Comparison of ENCODE assay signal across 13 cellular contexts in genomic region chr5:35804201-35804653, GRCh38. TPM values are rescaled to one million over a fixed set of nuclear protein-coding genes. Genes with fewer than 3 reads are reported as not detected.
DNase-seq lines count a peak whose midpoint lies in the region; ATAC-seq and TF ChIP-seq lines count a peak whose summit lies in the region.
"Had no signal": no experiment of that assay in that cellular context is flagged by ENCODE, and none has a peak within 500 bp of the region (broad histone marks: within the 10 kb centered on the region; RNA-seq: fewer than 3 reads in every experiment).

No MANE protein-coding gene starts in this region.

- peak; percentile 64 for ATAC-seq in activated CD4-positive, alpha-beta T cell treated with anti-CD3 and anti-CD28 coated beads for 36 hours
- ATAC-seq in GM18873 (IDR thresholded peaks at IDR 0.05; ENCODE audit: low FRiP score, unreplicated experiment) = no peak

- peaks cover 23% of the 10 kb centered on the region for H3K36me3 Mint-ChIP-seq in activated CD4-positive, alpha-beta T cell treated with anti-CD3 and anti-CD28 coated beads for 36 hours (ENCODE audit: low read depth)
- peaks cover 6% of the 10 kb centered on the region for H3K36me3 Mint-ChIP-seq in activated T-helper 2 cell treated with anti-CD3 and anti-CD28 coated beads, Interferon-gamma antibody, Interleukin-2, Interleukin-4, amounts not matched to agents 10 μg/mL and 5 μg/mL and 100 μg/mL, durations not matched to agents 14 hours and 24 hours and 36 hours (ENCODE audit: low read depth)
- H3K36me3 Mint-ChIP-seq: IgD-negative memory B cell had no signal

- peak overlapping the region; percentile 80 for H3K27ac Mint-ChIP-seq in activated CD4-positive, alpha-beta T cell treated with anti-CD3 and anti-CD28 coated beads for 36 hours
- peak overlapping the region; percentile 53 for H3K27ac Mint-ChIP-seq in activated T-helper 2 cell treated with anti-CD3 and anti-CD28 coated beads, Interferon-gamma antibody, Interleukin-2, Interleukin-4, amounts not matched to agents 10 μg/mL and 5 μg/mL and 100 μg/mL, durations not matched to agents 14 hours and 24 hours and 36 hours
- H3K27ac Mint-ChIP-seq: IgD-negative memory B cell, progenitor cell of endocrine pancreas had no signal

- intact Hi-C loops in activated CD4-positive, alpha-beta T cell treated with anti-CD3 and anti-CD28 coated beads for 36 hours (cut with DNase I, micrococcal nuclease) = no loop called here
- intact Hi-C loops in activated T-helper 2 cell treated with anti-CD3 and anti-CD28 coated beads, Interferon-gamma antibody, Interleukin-2, Interleukin-4, amounts not matched to agents 10 μg/mL and 5 μg/mL and 100 μg/mL, durations not matched to agents 14 hours and 24 hours and 36 hours (cut with micrococcal nuclease) = no loop called here

- CTCF ChIA-PET in activated CD4-positive, alpha-beta T cell treated with anti-CD3 and anti-CD28 coated beads for 36 hours (lab: Charles Lee) = interaction anchor here (1.1 to 3.2 kb wide), 4 partner anchors 9 to 26 kb away, joined by 3 to 13 read pairs (median 12); no protein-coding TSS in a partner anchor
- CTCF ChIA-PET in HEK293 (lab: Yijun Ruan, JAX) = interaction anchor here (0.6 to 2.8 kb wide), 4 partner anchors 9 to 354 kb away, joined by 3 to 10 read pairs (median 4); no protein-coding TSS in a partner anchor

- H3K4me1 Mint-ChIP-seq in activated CD4-positive, alpha-beta T cell treated with anti-CD3 and anti-CD28 coated beads for 36 hours = peaks cover 75% of the 10 kb centered on the region
- peaks cover 47% of the 10 kb centered on the region for H3K4me1 Mint-ChIP-seq in activated T-helper 2 cell treated with anti-CD3 and anti-CD28 coated beads, Interferon-gamma antibody, Interleukin-2, Interleukin-4, amounts not matched to agents 10 μg/mL and 5 μg/mL and 100 μg/mL, durations not matched to agents 14 hours and 24 hours and 36 hours (ENCODE audit: low read depth)

- POLR2A ChIA-PET in activated CD4-positive, alpha-beta T cell treated with anti-CD3 and anti-CD28 coated beads for 36 hours (lab: Charles Lee) = interaction anchor here (1.2 kb wide), 1 partner anchor 10 kb away, joined by 4 read pairs; no protein-coding TSS in a partner anchor
- POLR2A ChIA-PET in HEK293 (lab: Yijun Ruan, JAX) = no interaction called here

- no peaks in the 10 kb centered on the region for H3K9me3 ChIP-seq in HEK293 (ENCODE audit: control insufficient read depth, insufficient read depth, low read depth, low read length)
- H3K9me3 ChIP-seq: upper lobe of right lung had no signal

- H3K9me3 Mint-ChIP-seq in activated CD4-positive, alpha-beta T cell treated with anti-CD3 and anti-CD28 coated beads for 36 hours (ENCODE audit: low read depth) = no peaks in the 10 kb centered on the region
- H3K9me3 Mint-ChIP-seq in activated T-helper 2 cell treated with anti-CD3 and anti-CD28 coated beads, Interferon-gamma antibody, Interleukin-2, Interleukin-4, amounts not matched to agents 10 μg/mL and 5 μg/mL and 100 μg/mL, durations not matched to agents 14 hours and 24 hours and 36 hours = no peaks in the 10 kb centered on the region

- H3K27ac ChIP-seq in HEK293 (ENCODE audit: extremely low read depth, low read depth, low read length) = no peak overlapping the region
- H3K27ac ChIP-seq: upper lobe of right lung, WERI-Rb-1 had no signal

- no peak for DNase-seq in activated CD4-positive, alpha-beta T cell treated with anti-CD3 and anti-CD28 coated beads for 36 hours
- DNase-seq in activated CD4-positive, alpha-beta T cell treated with anti-CD3 and anti-CD28 coated beads for 48 hours = no peak
- no peak for DNase-seq in activated T-helper 2 cell treated with anti-CD3 and anti-CD28 coated beads, Interferon-gamma antibody, Interleukin-2, Interleukin-4, amounts not matched to agents 10 μg/mL and 5 μg/mL and 100 μg/mL, durations not matched to agents 14 hours and 24 hours and 36 hours (ENCODE audit: low spot score)
- peak; percentile 85 for DNase-seq in pons (ENCODE audit: low spot score)
- DNase-seq in occipital lobe (lab: John Stamatoyannopoulos, UW) = no peak
- no peak for DNase-seq in LoVo (ENCODE audit: low spot score)
- DNase-seq: islet precursor cell, upper lobe of right lung, WERI-Rb-1 had no signal

- no peak overlapping the region for H3K4me3 ChIP-seq in HEK293 (ENCODE audit: low read depth, low read length)
- H3K4me3 ChIP-seq: upper lobe of right lung had no signal

- no peaks in the 10 kb centered on the region for H3K36me3 ChIP-seq in HEK293 (ENCODE audit: control insufficient read depth in 2 of 2, insufficient read depth in 1 of 2, low read length in 2 of 2)
- H3K36me3 ChIP-seq: upper lobe of right lung, WERI-Rb-1 had no signal

- TF ChIP-seq CTCF in HEK293 (tag by site-specific recombination; IDR thresholded peaks at IDR 0.05) = no peak

- no peaks in the 10 kb centered on the region for H3K4me1 ChIP-seq in HEK293 (ENCODE audit: control insufficient read depth, insufficient read depth, low read length)

- no peaks in the 10 kb centered on the region for H3K27me3 Mint-ChIP-seq in activated CD4-positive, alpha-beta T cell treated with anti-CD3 and anti-CD28 coated beads for 36 hours
- H3K27me3 Mint-ChIP-seq in activated T-helper 2 cell treated with anti-CD3 and anti-CD28 coated beads, Interferon-gamma antibody, Interleukin-2, Interleukin-4, amounts not matched to agents 10 μg/mL and 5 μg/mL and 100 μg/mL, durations not matched to agents 14 hours and 24 hours and 36 hours (ENCODE audit: low read depth) = no peaks in the 10 kb centered on the region
- H3K27me3 Mint-ChIP-seq: IgD-negative memory B cell had no signal

- peak overlapping the region; percentile 2 for H3K4me3 Mint-ChIP-seq in activated CD4-positive, alpha-beta T cell treated with anti-CD3 and anti-CD28 coated beads for 36 hours
- no peak overlapping the region for H3K4me3 Mint-ChIP-seq in activated T-helper 2 cell treated with anti-CD3 and anti-CD28 coated beads, Interferon-gamma antibody, Interleukin-2, Interleukin-4, amounts not matched to agents 10 μg/mL and 5 μg/mL and 100 μg/mL, durations not matched to agents 14 hours and 24 hours and 36 hours (ENCODE audit: low read depth)
- H3K4me3 Mint-ChIP-seq: IgD-negative memory B cell had no signal

TF ChIP-seq in HEK293, 187 proteins besides CTCF, POLR2A, EP300 and RAD21:
- TF ChIP-seq GLIS1 (tag by site-specific recombination; IDR thresholded peaks at IDR 0.05) (peak; percentile 87), ZSCAN18 (tag by site-specific recombination; IDR thresholded peaks at IDR 0.05) (no peak)

RNA-seq across cellular contexts. Expression of gene IL7R, which starts 52.5 kb away (rescaled TPM):
- total RNA-seq in activated CD4-positive, alpha-beta T cell treated with anti-CD3 and anti-CD28 coated beads for 36 hours = 100 to 1,000 TPM; 236 to 246 TPM
- total RNA-seq in activated T-helper 2 cell treated with anti-CD3 and anti-CD28 coated beads, Interferon-gamma antibody, Interleukin-2, Interleukin-4, amounts not matched to agents 10 μg/mL and 5 μg/mL and 100 μg/mL, durations not matched to agents 14 hours and 24 hours and 36 hours = 60.9 and 66.9 TPM in 2 replicates
- total RNA-seq in occipital lobe = under 0.01 TPM
- total RNA-seq: progenitor cell of endocrine pancreas had no signal

Comparison
In these comparisons a context has a peak if more than half of its experiments do, and no peak if none do; other contexts are left out.
1. RNA of gene IL7R, which starts 52.5 kb away (total RNA-seq): 236 to 246 TPM in activated CD4-positive, alpha-beta T cell treated with anti-CD3 and anti-CD28 coated beads for 36 hours and 60.9 to 66.9 TPM in activated T-helper 2 cell treated with anti-CD3 and anti-CD28 coated beads, Interferon-gamma antibody, Interleukin-2, Interleukin-4, amounts not matched to agents 10 μg/mL and 5 μg/mL and 100 μg/mL, durations not matched to agents 14 hours and 24 hours and 36 hours; under 0.01 TPM in occipital lobe (single experiment); every median in the first group is over 10 times any median in the second.